Comparison of ENCODE assay signal across 14 cellular contexts in the genomic region with DNA sequence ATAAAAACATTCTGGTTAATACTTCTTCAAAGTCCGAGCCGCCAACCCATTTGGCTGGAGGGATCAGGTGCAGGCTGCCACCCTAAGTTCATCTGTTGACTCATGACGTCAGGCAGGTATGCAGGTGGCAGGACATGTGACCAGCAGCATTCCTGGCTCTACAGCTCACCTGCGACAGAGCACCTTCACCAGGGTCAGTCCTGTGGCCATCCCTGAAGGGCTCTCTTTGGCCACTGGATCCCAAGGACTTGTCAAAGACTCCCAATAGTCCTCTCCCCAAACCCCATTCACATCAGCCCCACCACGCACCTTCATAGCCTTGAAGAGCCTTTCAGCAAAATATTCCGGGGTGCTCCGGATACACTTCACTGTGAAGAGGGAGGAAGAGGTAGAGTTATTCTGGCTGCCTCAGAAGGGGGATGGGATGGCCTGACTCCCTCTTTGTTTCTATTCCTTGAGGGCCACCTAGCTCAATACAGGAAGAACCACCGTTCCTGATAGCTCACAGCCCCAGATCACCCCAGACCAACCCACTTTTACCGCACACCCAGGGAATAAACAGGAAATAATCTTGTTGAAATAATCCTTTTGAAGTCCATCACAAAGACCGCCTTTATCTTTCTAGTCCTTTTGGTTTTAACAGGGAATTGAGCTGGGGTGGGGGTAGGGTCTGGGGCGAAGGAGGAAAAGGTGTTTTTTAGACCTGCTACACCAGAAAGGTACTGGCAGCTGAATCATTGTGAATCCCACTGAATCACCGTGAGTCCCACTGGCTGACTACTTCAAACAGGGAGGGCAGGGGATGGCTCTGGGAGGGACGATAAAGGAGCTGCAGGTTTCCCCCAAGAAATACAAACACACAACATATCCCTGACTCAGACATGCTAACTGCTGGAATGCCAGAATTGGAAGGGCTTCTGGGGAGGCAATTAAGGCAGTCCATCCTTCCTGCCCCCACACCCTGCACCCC. TPM values are rescaled to one million over a fixed set of nuclear protein-coding genes. Genes with fewer than 3 reads are reported as not detected.
DNase-seq lines count a peak whose midpoint lies in the region; ATAC-seq and TF ChIP-seq lines count a peak whose summit lies in the region.
"Had no signal": no experiment of that assay in that cellular context is flagged by ENCODE, and none has a peak within 500 bp of the region (broad histone marks: within the 10 kb centered on the region; RNA-seq: fewer than 3 reads in every experiment).

No MANE protein-coding gene starts in this region.

- no peaks in the 10 kb centered on the region for H3K27me3 ChIP-seq in spleen (replicated peaks in 1 of 7)
- no peaks in the 10 kb centered on the region for H3K27me3 ChIP-seq in foreskin keratinocyte
- H3K27me3 ChIP-seq: ovary had no signal

- H3K4me1 ChIP-seq in OCI-LY7 (ENCODE audit: insufficient read depth, low read length, poor library complexity, severe bottlenecking) (peaks cover 98% of the 10 kb centered on the region), spleen (peaks cover 23 to 100% (median 65%) of the 10 kb centered on the region in 6 donors), foreskin keratinocyte (no peaks in the 10 kb centered on the region)

- peaks cover 85% of the 10 kb centered on the region for H3K36me3 Mint-ChIP-seq in activated CD4-positive, alpha-beta T cell treated with anti-CD3 and anti-CD28 coated beads, Interleukin-2, amount 10 ng/mL, durations not matched to agents 24 days and 14 days (ENCODE audit: low read depth)
- H3K36me3 Mint-ChIP-seq in endothelial cell (ENCODE audit: low read depth, unreplicated experiment), result peaks cover 70% of the 10 kb centered on the region

- no peaks in the 10 kb centered on the region for H3K9me2 ChIP-seq in OCI-LY7 (ENCODE audit: insufficient read depth, low read length)

- TF ChIP-seq CTCF in OCI-LY7 (conservative IDR thresholded peaks at IDR 0.05; ENCODE audit: low read length) (no peak), endothelial cell (IDR thresholded peaks at IDR 0.05; ENCODE audit: unreplicated experiment) (no peak), spleen (IDR thresholded peaks at IDR 0.05 in 8 of 11, conservative IDR thresholded peaks at IDR 0.05 in 3 of 11) (no peak), foreskin keratinocyte (conservative IDR thresholded peaks at IDR 0.05) (no peak)

- H3K4me1 Mint-ChIP-seq in activated CD4-positive, alpha-beta T cell treated with anti-CD3 and anti-CD28 coated beads, Interleukin-2, amount 10 ng/mL, durations not matched to agents 24 days and 14 days, result peaks cover 49% of the 10 kb centered on the region
- H3K4me1 Mint-ChIP-seq in endothelial cell (ENCODE audit: unreplicated experiment), result peaks cover 22% of the 10 kb centered on the region

- CTCF ChIA-PET in OCI-LY7 (lab: Charles Lee; ENCODE audit: unreplicated experiment), result interaction anchor here (1.1 to 1.2 kb wide), 3 partner anchors 14 to 34 kb away, joined by 3 to 6 read pairs (median 3); no protein-coding TSS in a partner anchor

- no peaks in the 10 kb centered on the region for H3K9me3 Mint-ChIP-seq in activated CD4-positive, alpha-beta T cell treated with anti-CD3 and anti-CD28 coated beads, Interleukin-2, amount 10 ng/mL, durations not matched to agents 24 days and 14 days
- no peaks in the 10 kb centered on the region for H3K9me3 Mint-ChIP-seq in endothelial cell (ENCODE audit: unreplicated experiment)

- DNase-seq in activated CD4-positive, alpha-beta T cell treated with anti-CD3 and anti-CD28 coated beads, Interleukin-2, amount 10 ng/mL, durations not matched to agents 24 days and 14 days, result no peak
- no peak for DNase-seq in activated CD4-positive, alpha-beta T cell treated with anti-CD3 and anti-CD28 coated beads, Interleukin-2, amount 50 U/mL, for 4 hours
- DNase-seq in OCI-LY7 (ENCODE audit: low spot score) (no peak), endothelial cell (ENCODE audit: low spot score) (no peak), spleen (no peak), dedifferentiated amniotic fluid mesenchymal stem cell (ENCODE audit: extremely low spot score) (no peak), foreskin keratinocyte (no peak), NCI-H2107 treated with DMSO at 0.1 percent for 48 hours (lab: John Stamatoyannopoulos, UW; ENCODE audit: unreplicated experiment) (no peak)
- DNase-seq: cerebellar nuclear complex; EL; NCI-H1105; NK-92 treated with Interleukin-12 subunit alpha and Interleukin-12 subunit beta, amount 100 ng/mL, for 24 hours; ovary; stimulated activated naive CD4-positive, alpha-beta T cell treated with Interleukin-2 at 50 U/mL for 16 hours had no signal

- H3K27me3 Mint-ChIP-seq in activated CD4-positive, alpha-beta T cell treated with anti-CD3 and anti-CD28 coated beads, Interleukin-2, amount 10 ng/mL, durations not matched to agents 24 days and 14 days, result no peaks in the 10 kb centered on the region
- peaks cover 8% of the 10 kb centered on the region for H3K27me3 Mint-ChIP-seq in endothelial cell (ENCODE audit: unreplicated experiment)

- no peak overlapping the region for H3K4me3 ChIP-seq in OCI-LY7 (ENCODE audit: low read depth, low read length, poor library complexity, severe bottlenecking)
- H3K4me3 ChIP-seq in spleen, result no peak overlapping the region
- H3K4me3 ChIP-seq: ovary had no signal

- no peak for ATAC-seq in foreskin keratinocyte

- BruUV-seq in OCI-LY7 (replicated peaks; lab: Mats Ljungman, UMichigan), result no TSS peak

- H3K27ac ChIP-seq in OCI-LY7 (ENCODE audit: low read depth, low read length, poor library complexity, severe bottlenecking) (no peak overlapping the region), spleen (peak overlapping the region in 5 of 8 donors; percentile 14 to 85 (median 67)), foreskin keratinocyte (no peak overlapping the region)
- H3K27ac ChIP-seq: ovary had no signal

- 82 to 88% (median 84%) methylated on average over 13 of the region's 13 CpGs for WGBS in spleen, 5 donors

- H3K36me3 ChIP-seq in OCI-LY7 (ENCODE audit: insufficient read depth, low read length) (peaks cover 15% of the 10 kb centered on the region; the same call in 1 of the 2 replicates), spleen (peaks cover 0 to 100% (median 90%) of the 10 kb centered on the region in 6 donors)
- H3K36me3 ChIP-seq: ovary had no signal

- H3K9me3 ChIP-seq in OCI-LY7 (ENCODE audit: low read length) (no peaks in the 10 kb centered on the region), spleen (no peaks in the 10 kb centered on the region)
- H3K9me3 ChIP-seq: ovary had no signal

- no peak overlapping the region for H2AFZ ChIP-seq in OCI-LY7 (ENCODE audit: low read length)

- TF ChIP-seq POLR2A in spleen (IDR thresholded peaks at IDR 0.05), result no peak

- peak overlapping the region; percentile 75 for H3K27ac Mint-ChIP-seq in activated CD4-positive, alpha-beta T cell treated with anti-CD3 and anti-CD28 coated beads, Interleukin-2, amount 10 ng/mL, durations not matched to agents 24 days and 14 days
- no peak overlapping the region for H3K27ac Mint-ChIP-seq in endothelial cell (ENCODE audit: unreplicated experiment)

- H3K79me2 ChIP-seq in OCI-LY7 (ENCODE audit: insufficient read depth, low read depth, low read length), result no peaks in the 10 kb centered on the region

- H3K4me3 Mint-ChIP-seq in activated CD4-positive, alpha-beta T cell treated with anti-CD3 and anti-CD28 coated beads, Interleukin-2, amount 10 ng/mL, durations not matched to agents 24 days and 14 days, result no peak overlapping the region
- peak overlapping the region; percentile 23 for H3K4me3 Mint-ChIP-seq in endothelial cell (ENCODE audit: unreplicated experiment)

- no peaks in the 10 kb centered on the region for H4K20me1 ChIP-seq in OCI-LY7 (ENCODE audit: insufficient read depth, low read length)

- peak overlapping the region; percentile 71 for H3K4me2 ChIP-seq in OCI-LY7 (ENCODE audit: low read length)

- intact Hi-C loops in activated CD4-positive, alpha-beta T cell treated with anti-CD3 and anti-CD28 coated beads, Interleukin-2, amount 10 ng/mL, durations not matched to agents 24 days and 14 days (cut with micrococcal nuclease), result no loop called here
- intact Hi-C loops in OCI-LY7 (cut with micrococcal nuclease; ENCODE audit: unreplicated experiment) (no loop called here), spleen (cut with DNase I; ENCODE audit: low total_unique reads) (no loop called here)

- POLR2A ChIA-PET in OCI-LY7 (lab: Charles Lee), result interaction anchor here (0.5 to 8.5 kb wide), 8 partner anchors 12 to 122 kb away, joined by 3 to 83 read pairs (median 4); a partner anchor contains a TSS

RNA-seq across cellular contexts. Expression of a gene that starts 26.4 kb away (rescaled TPM):
- total RNA-seq in activated CD4-positive, alpha-beta T cell treated with anti-CD3 and anti-CD28 coated beads, Interleukin-2, amount 10 ng/mL, durations not matched to agents 24 days and 14 days, result 314 and 315 TPM in 2 replicates
- total RNA-seq in OCI-LY7 (2014; rRNA removed; shearing (Covaris generic)), result 26.1 and 35.6 TPM in 2 replicates
- total RNA-seq in OCI-LY7 (2022) (52.9 and 74.1 TPM in 2 replicates), endothelial cell (ENCODE audit: unreplicated experiment) (224 TPM), spleen (100 to 1,000 TPM; 142 to 295 (median 210) TPM), foreskin keratinocyte (50.6 and 73.9 TPM in 2 replicates)
- polyA plus RNA-seq in spleen (100 to 1,000 TPM; 141 to 186 (median 155) TPM), foreskin keratinocyte (42.5 and 60.6 TPM in 2 replicates)

RNA-seq across cellular contexts. Expression of a gene that starts 50.4 kb away (rescaled TPM):
- 345 and 360 TPM in 2 replicates for total RNA-seq in activated CD4-positive, alpha-beta T cell treated with anti-CD3 and anti-CD28 coated beads, Interleukin-2, amount 10 ng/mL, durations not matched to agents 24 days and 14 days
- total RNA-seq in OCI-LY7 (2014; rRNA removed; shearing (Covaris generic)), result 51.4 and 55.9 TPM in 2 replicates
- total RNA-seq in OCI-LY7 (2022) (76.3 and 77.5 TPM in 2 replicates), endothelial cell (ENCODE audit: unreplicated experiment) (76.0 TPM), spleen (100 to 1,000 TPM; 179 to 260 (median 218) TPM), foreskin keratinocyte (128 and 133 TPM in 2 replicates)
- polyA plus RNA-seq in spleen (100 to 1,000 TPM in 1 of 3 donors, 10 to 100 TPM in 2; 67.7 to 149 (median 95.9) TPM), foreskin keratinocyte (96.5 and 98.1 TPM in 2 replicates)

Comparison
In these comparisons a context has a peak if more than half of its experiments do, and no peak if none do; other contexts are left out.
1. H3K27ac ChIP-seq: peak in spleen (5 of 8); none in OCI-LY7 (single experiment) and foreskin keratinocyte (single experiment).